In the genomic region with DNA sequence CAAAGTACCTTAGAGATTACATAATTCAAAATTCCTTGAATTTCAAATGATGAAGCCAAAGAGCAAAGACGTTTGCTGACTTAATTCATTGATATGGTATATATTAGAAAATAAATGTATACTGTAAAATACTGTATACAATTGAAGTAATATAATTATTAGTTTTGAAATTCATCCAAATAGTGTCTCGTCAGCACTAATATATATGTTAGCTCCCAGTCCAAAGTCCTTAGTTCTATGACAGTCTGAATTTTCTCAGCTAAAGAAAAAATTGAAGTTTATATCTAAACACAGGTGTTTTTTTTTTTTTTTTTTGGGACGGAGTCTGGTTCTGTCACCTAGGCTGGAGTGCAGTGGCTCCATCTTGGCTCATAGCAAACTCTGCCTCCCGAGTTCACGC, we compare ENCODE assay signal across 2 cellular contexts.
TF ChIP-seq lines count a peak whose summit lies in the region.

No MANE protein-coding gene starts in this region.

TF ChIP-seq in HepG2, 621 proteins besides CTCF, POLR2A, EP300 and RAD21:
- TF ChIP-seq MAFF (IDR thresholded peaks at IDR 0.05; ENCODE audit: low read depth, low read length): peak; percentile 78
- TF ChIP-seq MAFK (conservative IDR thresholded peaks at IDR 0.05 in 1 of 2, IDR thresholded peaks at IDR 0.05 in 1 of 2; ENCODE audit: low read length in 2 of 2): peak in 1 of 2 experiments; percentile 91; a peak in 3 of 4 replicates
- no peak for TF ChIP-seq RFX5 (IDR thresholded peaks at IDR 0.05; ENCODE audit: low read depth, low read length)
TF ChIP-seq in HepG2: peak in this region for 2.

TF ChIP-seq in K562, 482 proteins besides CTCF, POLR2A, EP300 and RAD21:
- TF ChIP-seq MAFF (IDR thresholded peaks at IDR 0.05; ENCODE audit: low read length) (peak; percentile 29; the same call in 1 of the 2 replicates), ZNF316 (IDR thresholded peaks at IDR 0.05) (peak; percentile 43; the same call in 1 of the 2 replicates), MAFK (IDR thresholded peaks at IDR 0.05; ENCODE audit: low read length) (peak; percentile 55; the same call in 1 of the 2 replicates), U2AF2 (optimal IDR thresholded peaks at IDR 0.05; ENCODE audit: low read depth, low read length) (no peak)
TF ChIP-seq in K562: peak in this region for 3.
